In genomic region chrX:118521435-118521834, GRCh38 we compare ENCODE assay signal across 14 cellular contexts.
DNase-seq lines count a peak whose midpoint lies in the region; ATAC-seq and TF ChIP-seq lines count a peak whose summit lies in the region.
"Had no signal": no experiment of that assay in that cellular context is flagged by ENCODE, and none has a peak within 500 bp of the region (broad histone marks: within the 10 kb centered on the region; RNA-seq: fewer than 3 reads in every experiment).

No MANE protein-coding gene starts in this region.

- H3K4me3 ChIP-seq in astrocyte of the spinal cord (ENCODE audit: low read depth, low read length) (no peak overlapping the region), muscle layer of duodenum (ENCODE audit: low read depth in 1 of 2, low read length in 2 of 2) (no peak overlapping the region)

- H3K4me1 ChIP-seq in muscle layer of duodenum (ENCODE audit: control insufficient read depth in 1 of 2, insufficient read depth in 2 of 2, low read length in 2 of 2): peaks cover 12 to 27% of the 10 kb centered on the region in 2 donors

- peak overlapping the region; percentile 75 for H3K27ac Mint-ChIP-seq in stimulated activated naive CD8-positive, alpha-beta T cell treated with anti-CD3 and anti-CD28 coated beads, Interleukin-15, Interleukin-2, amounts not matched to agents 100 ng/mL and 50 ng/mL, for 24 hours
- H3K27ac Mint-ChIP-seq in stimulated activated naive CD8-positive, alpha-beta T cell treated with anti-CD3 and anti-CD28 coated beads, Interleukin-15, amount 100 ng/mL, for 72 hours: no peak overlapping the region

- no peaks in the 10 kb centered on the region for H3K27me3 ChIP-seq in muscle layer of duodenum (ENCODE audit: low read depth, low read length)

- H3K9me3 Mint-ChIP-seq in stimulated activated naive CD8-positive, alpha-beta T cell treated with anti-CD3 and anti-CD28 coated beads, Interleukin-15, Interleukin-2, amounts not matched to agents 100 ng/mL and 50 ng/mL, for 24 hours: no peaks in the 10 kb centered on the region
- H3K9me3 Mint-ChIP-seq in stimulated activated naive CD8-positive, alpha-beta T cell treated with anti-CD3 and anti-CD28 coated beads, Interleukin-15, amount 100 ng/mL, for 72 hours: no peaks in the 10 kb centered on the region

- H3K36me3 ChIP-seq in muscle layer of duodenum (ENCODE audit: control insufficient read depth in 1 of 2, insufficient read depth in 2 of 2, low read length in 2 of 2): no peaks in the 10 kb centered on the region
- H3K36me3 ChIP-seq: WERI-Rb-1 had no signal

- no peaks in the 10 kb centered on the region for H3K9me3 ChIP-seq in muscle layer of duodenum (ENCODE audit: control insufficient read depth in 1 of 2, low read length in 2 of 2)

- DNase-seq in stimulated activated naive CD8-positive, alpha-beta T cell treated with anti-CD3 and anti-CD28 coated beads, Interleukin-15, amount 100 ng/mL, for 72 hours: no peak
- DNase-seq in astrocyte of the spinal cord (ENCODE audit: low read depth, low spot score) (peak; percentile 30), NCI-H2171 treated with DMSO at 0.1 percent for 48 hours (lab: John Stamatoyannopoulos, UW) (no peak)
- no peak for DNase-seq in activated CD4-positive, CD25-positive, alpha-beta regulatory T cell treated with anti-CD3 and anti-CD28 coated beads, Interleukin-2, amount 50 U/mL, for 72 hours
- DNase-seq: activated effector memory CD4-positive, alpha-beta T cell treated with anti-CD3 and anti-CD28 coated beads, Interleukin-2, amount 50 U/mL, for 16 hours; KG1; RPMI8226; stimulated activated CD4-positive, alpha-beta T cell treated with anti-CD3 and anti-CD28 coated beads, Interleukin-15, amount 100 ng/mL, for 24 hours; WERI-Rb-1 had no signal

- in situ Hi-C loops in astrocyte of the spinal cord (cut with HindIII; ENCODE audit: low sequenced_read_pairs): no loop called here

- H3K4me1 Mint-ChIP-seq in stimulated activated naive CD8-positive, alpha-beta T cell treated with anti-CD3 and anti-CD28 coated beads, Interleukin-15, Interleukin-2, amounts not matched to agents 100 ng/mL and 50 ng/mL, for 24 hours (ENCODE audit: low read depth): peaks cover 82% of the 10 kb centered on the region
- H3K4me1 Mint-ChIP-seq in stimulated activated naive CD8-positive, alpha-beta T cell treated with anti-CD3 and anti-CD28 coated beads, Interleukin-15, amount 100 ng/mL, for 72 hours: peaks cover 79% of the 10 kb centered on the region

- no peaks in the 10 kb centered on the region for H3K27me3 Mint-ChIP-seq in stimulated activated naive CD8-positive, alpha-beta T cell treated with anti-CD3 and anti-CD28 coated beads, Interleukin-15, Interleukin-2, amounts not matched to agents 100 ng/mL and 50 ng/mL, for 24 hours
- no peaks in the 10 kb centered on the region for H3K27me3 Mint-ChIP-seq in stimulated activated naive CD8-positive, alpha-beta T cell treated with anti-CD3 and anti-CD28 coated beads, Interleukin-15, amount 100 ng/mL, for 72 hours

- TF ChIP-seq CTCF in astrocyte of the spinal cord (IDR thresholded peaks at IDR 0.05; ENCODE audit: low read depth, low read length): no peak

- peaks cover 5% of the 10 kb centered on the region for H3K36me3 Mint-ChIP-seq in stimulated activated naive CD8-positive, alpha-beta T cell treated with anti-CD3 and anti-CD28 coated beads, Interleukin-15, Interleukin-2, amounts not matched to agents 100 ng/mL and 50 ng/mL, for 24 hours (ENCODE audit: low read depth)

- H3K27ac ChIP-seq in muscle layer of duodenum (ENCODE audit: low read length): peak overlapping the region; percentile 57
- H3K27ac ChIP-seq: C4-2B, WERI-Rb-1 had no signal

- H3K4me3 Mint-ChIP-seq in stimulated activated naive CD8-positive, alpha-beta T cell treated with anti-CD3 and anti-CD28 coated beads, Interleukin-15, Interleukin-2, amounts not matched to agents 100 ng/mL and 50 ng/mL, for 24 hours: no peak overlapping the region
- no peak overlapping the region for H3K4me3 Mint-ChIP-seq in stimulated activated naive CD8-positive, alpha-beta T cell treated with anti-CD3 and anti-CD28 coated beads, Interleukin-15, amount 100 ng/mL, for 72 hours

- ATAC-seq in stimulated activated naive CD8-positive, alpha-beta T cell treated with anti-CD3 and anti-CD28 coated beads, Interleukin-15, amount 100 ng/mL, for 72 hours: no peak
- ATAC-seq in HG03342 (IDR thresholded peaks at IDR 0.05; ENCODE audit: unreplicated experiment) (no peak), GM21825 (IDR thresholded peaks at IDR 0.05; ENCODE audit: unreplicated experiment) (no peak)
